ENCODE assay signal across 8 cellular contexts in genomic region chr15:65869954-65870871, GRCh38. TPM values are rescaled to one million over a fixed set of nuclear protein-coding genes. Genes with fewer than 3 reads are reported as not detected.
DNase-seq lines count a peak whose midpoint lies in the region; ATAC-seq and TF ChIP-seq lines count a peak whose summit lies in the region.

No MANE protein-coding gene starts in this region.

- ATAC-seq in HG02759 (IDR thresholded peaks at IDR 0.05; ENCODE audit: unreplicated experiment) = no peak

- no peaks in the 10 kb centered on the region for H3K27me3 ChIP-seq in smooth muscle cell (ENCODE audit: low read depth)

- peaks cover 12% of the 10 kb centered on the region for H3K4me1 ChIP-seq in smooth muscle cell (ENCODE audit: low read depth)

- H3K79me2 ChIP-seq in smooth muscle cell (ENCODE audit: low read depth) = peaks cover 58% of the 10 kb centered on the region

- H3K36me3 ChIP-seq in smooth muscle cell (ENCODE audit: low read depth) = no peaks in the 10 kb centered on the region

- H3K27ac ChIP-seq in caudate nucleus (ENCODE audit: low read depth, low read length) (peak overlapping the region; percentile 100), smooth muscle cell (ENCODE audit: low read depth) (peak overlapping the region; percentile 74)

- H3F3A ChIP-seq in smooth muscle cell (ENCODE audit: low read depth) = peaks cover 4% of the 10 kb centered on the region

- DNase-seq in ELF-1 (ENCODE audit: low read depth, low spot score) (peak; percentile 68), HPDE6-E6E7 (ENCODE audit: extremely low spot score) (peak; percentile 26), SHP77 (lab: John Stamatoyannopoulos, UW) (peak; percentile 28 to 67), caudate nucleus (lab: John Stamatoyannopoulos, UW) (peak in 21 of 61 donors; percentile 6 to 63 (median 31)), iris pigment epithelial cell (ENCODE audit: low read depth) (peak; percentile 34), smooth muscle cell (lab: John Stamatoyannopoulos, UW; ENCODE audit: unreplicated experiment) (no peak), NCI-H128 (lab: John Stamatoyannopoulos, UW; ENCODE audit: unreplicated experiment) (no peak)

- H3K4me3 ChIP-seq in smooth muscle cell = peak overlapping the region; percentile 88

- peak overlapping the region; percentile 53 for H2AFZ ChIP-seq in smooth muscle cell (ENCODE audit: low read depth)

- peak overlapping the region; percentile 80 for H3K9ac ChIP-seq in smooth muscle cell (ENCODE audit: low read depth)

- no peak for TF ChIP-seq CTCF in smooth muscle cell (IDR thresholded peaks at IDR 0.05; ENCODE audit: borderline replicate concordance, insufficient read depth, poor library complexity, severe bottlenecking)

- under 1% methylated on average over 33 of the region's 43 CpGs for WGBS in smooth muscle cell (ENCODE audit: low lambda C conversion rate)

- no peaks in the 10 kb centered on the region for H3K9me3 ChIP-seq in smooth muscle cell (replicated peaks; ENCODE audit: low read depth)

- peak overlapping the region; percentile 95 for H3K4me2 ChIP-seq in smooth muscle cell

- peaks cover 52% of the 10 kb centered on the region for H4K20me1 ChIP-seq in smooth muscle cell (ENCODE audit: low read depth)

RNA-seq across cellular contexts. Expression of gene RAB11A, which starts 0.9 kb away (rescaled TPM):
- 293 and 300 TPM in 2 replicates for total RNA-seq in smooth muscle cell
- polyA plus RNA-seq in smooth muscle cell = 206 and 230 TPM in 2 replicates

Comparison
In these comparisons a context has a peak if more than half of its experiments do, and no peak if none do; other contexts are left out.
1. DNase-seq: peak in ELF-1 (single experiment), HPDE6-E6E7 (single experiment), SHP77 (2 of 2) and iris pigment epithelial cell (single experiment); none in smooth muscle cell (single experiment) and NCI-H128 (single experiment).